Comparison of ENCODE assay signal across 1 cellular context in genomic region chr2:42127425-42128424, GRCh38.
A peak's percentile ranks its signal among the peaks of the same experiment; 100 is the strongest.
TF ChIP-seq lines count a peak whose summit lies in the region.

No MANE protein-coding gene starts in this region.

TF ChIP-seq in HepG2, 621 proteins besides CTCF, POLR2A, EP300 and RAD21 (continued from another document):
- TF ChIP-seq IRF9 (CRISPR knock-in tag; IDR thresholded peaks at IDR 0.05; ENCODE audit: borderline replicate concordance), result 0 out of 2 replicates have a peak, but pooled peaks have one; percentile 74
- no peak for TF ChIP-seq HIVEP1 (CRISPR knock-in tag; IDR thresholded peaks at IDR 0.05)
- no peak for TF ChIP-seq MXD1 (CRISPR knock-in tag; IDR thresholded peaks at IDR 0.05)
- peak; percentile 80 for TF ChIP-seq PATZ1 (CRISPR knock-in tag; IDR thresholded peaks at IDR 0.05)
- TF ChIP-seq ZNF101 (CRISPR knock-in tag; IDR thresholded peaks at IDR 0.05; ENCODE audit: borderline replicate concordance, low read depth), result no peak
- no peak for TF ChIP-seq GABPB1 (CRISPR knock-in tag; IDR thresholded peaks at IDR 0.05)
- TF ChIP-seq ZNF326 (CRISPR knock-in tag; IDR thresholded peaks at IDR 0.05; ENCODE audit: borderline replicate concordance), result no peak
- no peak for TF ChIP-seq NCOA5 (CRISPR knock-in tag; IDR thresholded peaks at IDR 0.05)
- TF ChIP-seq HDAC1 (CRISPR knock-in tag; IDR thresholded peaks at IDR 0.05), result no peak
- no peak; the same call in 1 of the 2 replicates for TF ChIP-seq NFKBIZ (CRISPR knock-in tag; IDR thresholded peaks at IDR 0.05)
- 0 out of 2 replicates have a peak, but pooled peaks have one; percentile 70 for TF ChIP-seq ZSCAN20 (CRISPR knock-in tag; IDR thresholded peaks at IDR 0.05; ENCODE audit: borderline replicate concordance)
- peak; percentile 91 for TF ChIP-seq CREM (IDR thresholded peaks at IDR 0.05)
- TF ChIP-seq CREM (CRISPR knock-in tag; IDR thresholded peaks at IDR 0.05), result no peak
- no peak for TF ChIP-seq ZBTB21 (CRISPR knock-in tag; IDR thresholded peaks at IDR 0.05)
- peak; percentile 88 for TF ChIP-seq FOSL2 (CRISPR knock-in tag; IDR thresholded peaks at IDR 0.05)
- no peak for TF ChIP-seq GPN1 (CRISPR knock-in tag; IDR thresholded peaks at IDR 0.05; ENCODE audit: borderline replicate concordance)
- TF ChIP-seq CCAR2 (optimal IDR thresholded peaks at IDR 0.05; ENCODE audit: low read depth, low read length), result no peak
- no peak for TF ChIP-seq HMGA1 (CRISPR knock-in tag; conservative IDR thresholded peaks at IDR 0.05)
- no peak for TF ChIP-seq TRIM22 (IDR thresholded peaks at IDR 0.05)
- TF ChIP-seq SIN3B (IDR thresholded peaks at IDR 0.05; ENCODE audit: low read length), result no peak
- TF ChIP-seq FLYWCH1 (CRISPR knock-in tag; IDR thresholded peaks at IDR 0.05), result no peak
- TF ChIP-seq ZNF3 (CRISPR knock-in tag; IDR thresholded peaks at IDR 0.05), result 0 out of 2 replicates have a peak, but pooled peaks have one; percentile 33
- TF ChIP-seq ZNF567 (CRISPR knock-in tag; IDR thresholded peaks at IDR 0.05; ENCODE audit: borderline replicate concordance), result peak; percentile 98
- no peak for TF ChIP-seq ZFP37 (CRISPR knock-in tag; IDR thresholded peaks at IDR 0.05; ENCODE audit: borderline replicate concordance)
- peak; percentile 78 for TF ChIP-seq NFIC (IDR thresholded peaks at IDR 0.05; ENCODE audit: low read length)
- TF ChIP-seq LBX2 (CRISPR knock-in tag; IDR thresholded peaks at IDR 0.05; ENCODE audit: borderline replicate concordance), result no peak
- TF ChIP-seq ZNF138 (CRISPR knock-in tag; IDR thresholded peaks at IDR 0.05; ENCODE audit: low read depth), result no peak; the same call in 1 of the 2 replicates
- no peak for TF ChIP-seq USF2 (IDR thresholded peaks at IDR 0.05; ENCODE audit: low read depth, low read length)
- no peak for TF ChIP-seq USF2 (CRISPR knock-in tag; IDR thresholded peaks at IDR 0.05; ENCODE audit: borderline replicate concordance)
- no peak for TF ChIP-seq ZNF597 (CRISPR knock-in tag; IDR thresholded peaks at IDR 0.05)
- no peak for TF ChIP-seq ZNF468 (CRISPR knock-in tag; IDR thresholded peaks at IDR 0.05)
- 0 out of 2 replicates have a peak, but pooled peaks have one; percentile 15 for TF ChIP-seq E2F1 (CRISPR knock-in tag; IDR thresholded peaks at IDR 0.05)
- no peak for TF ChIP-seq PREB (CRISPR knock-in tag; IDR thresholded peaks at IDR 0.05)
- TF ChIP-seq MEIS2 (CRISPR knock-in tag; IDR thresholded peaks at IDR 0.05), result peak; percentile 72; the same call in 1 of the 2 replicates
- TF ChIP-seq NR3C1 (CRISPR knock-in tag; IDR thresholded peaks at IDR 0.05), result no peak
- no peak for TF ChIP-seq PTBP1 (IDR thresholded peaks at IDR 0.05; ENCODE audit: low read depth, low read length, poor library complexity, severe bottlenecking)
TF ChIP-seq in HepG2: peak in this region for 218.
